In genomic region chr6:123314459-123314858, GRCh38 we compare ENCODE assay signal across 4 cellular contexts.
A peak's percentile ranks its signal among the peaks of the same experiment; 100 is the strongest.
DNase-seq lines count a peak whose midpoint lies in the region; ATAC-seq, FAIRE-seq and TF ChIP-seq lines count a peak whose summit lies in the region.
"Not testable (repeated sequence)": the region's sequence is repeated elsewhere in the genome, so short reads cannot be mapped to it uniquely, and the experiment has no call there.

No MANE protein-coding gene starts in this region.

- not testable (repeated sequence) for DNase-seq in WTC11 (ENCODE audit: low spot score); K562 (ENCODE audit: extremely low read depth in 1 of 4, low spot score in 3 of 4)

- intact Hi-C loops in K562 (cut with micrococcal nuclease) = loop anchor here (10.0 kb wide), 1 partner anchor 180 kb away; no protein-coding TSS in a partner anchor

- not testable (repeated sequence) for H3K36me3 Mint-ChIP-seq in WTC11

- in situ Hi-C loops in K562 (cut with MboI) = loop anchor here (25.0 kb wide), 1 partner anchor 577 kb away; no protein-coding TSS in a partner anchor

- ATAC-seq in SK-N-SH treated with all-trans-retinoic acid at 6 μM for 48 hours, WTC11, K562: not testable (repeated sequence)

- not testable (repeated sequence) for H3K27ac Mint-ChIP-seq in WTC11

- CTCF ChIA-PET in HEK293 (lab: Yijun Ruan, JAX) = interaction anchor here (1.5 kb wide), 1 partner anchor 445 kb away, joined by 6 read pairs; no protein-coding TSS in a partner anchor
- CTCF ChIA-PET in WTC11 (lab: Charles Lee); K562 (lab: Yijun Ruan, JAX; ENCODE audit: low intra/inter-chr PET ratio): not testable (repeated sequence)

- H3K9me1 ChIP-seq in K562 (ENCODE audit: control insufficient read depth, insufficient read depth, low read length) = not testable (repeated sequence)

- not testable (repeated sequence) for H3K79me2 ChIP-seq in K562 (ENCODE audit: control insufficient read depth, insufficient read depth, low read length)

- H3K27me3 Mint-ChIP-seq in WTC11 (ENCODE audit: low read depth) = not testable (repeated sequence)

- POLR2A ChIA-PET in HEK293 (lab: Yijun Ruan, JAX); WTC11 (lab: Charles Lee); K562 (lab: Yijun Ruan, JAX): not testable (repeated sequence)

- not testable (repeated sequence) for BruUV-seq in K562 (replicated peaks; lab: Mats Ljungman, UMichigan)

- H3K4me1 ChIP-seq in HEK293 (ENCODE audit: control insufficient read depth, insufficient read depth, low read length); K562 (replicated peaks in 1 of 2; ENCODE audit: control insufficient read depth in 2 of 2, insufficient read depth in 2 of 2, low read length in 2 of 2): not testable (repeated sequence)

- not testable (repeated sequence) for TF ChIP-seq RAD21 in K562 (CRISPR knock-in tag; conservative IDR thresholded peaks at IDR 0.05 in 1 of 2, IDR thresholded peaks at IDR 0.05 in 1 of 2)

- TF ChIP-seq POLR2A in K562 (conservative IDR thresholded peaks at IDR 0.05) = not testable (repeated sequence)

- not testable (repeated sequence) for H3K9me3 Mint-ChIP-seq in WTC11

- not testable (repeated sequence) for H3K4me2 ChIP-seq in K562 (ENCODE audit: insufficient read depth, low read length)

- not testable (repeated sequence) for H3K36me3 ChIP-seq in HEK293 (ENCODE audit: control insufficient read depth in 2 of 2, insufficient read depth in 1 of 2, low read length in 2 of 2); K562 (ENCODE audit: control insufficient read depth, insufficient read depth, low read length)

- not testable (repeated sequence) for H3K9me3 ChIP-seq in HEK293 (ENCODE audit: control insufficient read depth, insufficient read depth, low read depth, low read length); K562 (replicated peaks; ENCODE audit: control insufficient read depth, insufficient read depth, low read depth, low read length)

- not testable (repeated sequence) for H3K27ac ChIP-seq in HEK293 (ENCODE audit: extremely low read depth, low read depth, low read length); K562 (ENCODE audit: extremely low read depth, low read depth, low read length)

- H3K4me3 Mint-ChIP-seq in WTC11 = not testable (repeated sequence)

- H3K4me3 ChIP-seq in HEK293 (ENCODE audit: low read depth, low read length); K562: not testable (repeated sequence)

- not testable (repeated sequence) for FAIRE-seq in K562 (lab: Jason Lieb, UNC)

- H3K27me3 ChIP-seq in K562 (ENCODE audit: control insufficient read depth in 2 of 2, insufficient read depth in 2 of 2, low read length in 2 of 2) = not testable (repeated sequence)

- TF ChIP-seq CTCF in HEK293 (tag by site-specific recombination; IDR thresholded peaks at IDR 0.05); WTC11 (IDR thresholded peaks at IDR 0.05); K562 (IDR thresholded peaks at IDR 0.05 in 2 of 3, conservative IDR thresholded peaks at IDR 0.05 in 1 of 3; ENCODE audit: insufficient read depth in 2 of 3, low read depth in 1 of 3, low read length in 3 of 3): not testable (repeated sequence)

- H4K20me1 ChIP-seq in K562 (replicated peaks; ENCODE audit: control insufficient read depth, insufficient read depth, low read length) = not testable (repeated sequence)

- WGBS in K562 (ENCODE audit: insufficient coverage, low coverage, missing lambda C conversion rate) = 68% methylated on average over 2 of the region's 2 CpGs

- H3K9ac ChIP-seq in K562 (ENCODE audit: insufficient read depth in 1 of 2, low read depth in 2 of 2, low read length in 2 of 2) = not testable (repeated sequence)

- H2AFZ ChIP-seq in K562 (ENCODE audit: low read depth, low read length) = not testable (repeated sequence)

- H3K4me1 Mint-ChIP-seq in WTC11 = not testable (repeated sequence)

- not testable (repeated sequence) for TF ChIP-seq EP300 in K562 (IDR thresholded peaks at IDR 0.05; ENCODE audit: low read length)

TF ChIP-seq in HEK293, 187 proteins besides CTCF, POLR2A, EP300 and RAD21:
- TF ChIP-seq ZNF580 (tag by site-specific recombination; IDR thresholded peaks at IDR 0.05) = peak; percentile 69; the same call in 1 of the 2 replicates
- TF ChIP-seq ZNF146 (tag by site-specific recombination; IDR thresholded peaks at IDR 0.05) = peak; percentile 88

TF ChIP-seq in SK-N-SH treated with all-trans-retinoic acid at 6 μM for 48 hours, 23 proteins besides CTCF, POLR2A, EP300 and RAD21:
- peak; percentile 64 for TF ChIP-seq ZNF8 (CRISPR knock-in tag; IDR thresholded peaks at IDR 0.05)

TF ChIP-seq in WTC11, 78 proteins besides CTCF, POLR2A, EP300 and RAD21:
- peak; percentile 59; the same call in 1 of the 2 replicates for TF ChIP-seq GTF2I (CRISPR knock-in tag; conservative IDR thresholded peaks at IDR 0.05)

TF ChIP-seq in K562, 482 proteins besides CTCF, POLR2A, EP300 and RAD21:
- TF ChIP-seq ZNF146 (CRISPR knock-in tag; IDR thresholded peaks at IDR 0.05; ENCODE audit: unreplicated experiment) (peak; percentile 80), RBM25 (IDR thresholded peaks at IDR 0.05; ENCODE audit: low read depth, low read length, severe bottlenecking) (peak; percentile 10)
